In the genomic region with DNA sequence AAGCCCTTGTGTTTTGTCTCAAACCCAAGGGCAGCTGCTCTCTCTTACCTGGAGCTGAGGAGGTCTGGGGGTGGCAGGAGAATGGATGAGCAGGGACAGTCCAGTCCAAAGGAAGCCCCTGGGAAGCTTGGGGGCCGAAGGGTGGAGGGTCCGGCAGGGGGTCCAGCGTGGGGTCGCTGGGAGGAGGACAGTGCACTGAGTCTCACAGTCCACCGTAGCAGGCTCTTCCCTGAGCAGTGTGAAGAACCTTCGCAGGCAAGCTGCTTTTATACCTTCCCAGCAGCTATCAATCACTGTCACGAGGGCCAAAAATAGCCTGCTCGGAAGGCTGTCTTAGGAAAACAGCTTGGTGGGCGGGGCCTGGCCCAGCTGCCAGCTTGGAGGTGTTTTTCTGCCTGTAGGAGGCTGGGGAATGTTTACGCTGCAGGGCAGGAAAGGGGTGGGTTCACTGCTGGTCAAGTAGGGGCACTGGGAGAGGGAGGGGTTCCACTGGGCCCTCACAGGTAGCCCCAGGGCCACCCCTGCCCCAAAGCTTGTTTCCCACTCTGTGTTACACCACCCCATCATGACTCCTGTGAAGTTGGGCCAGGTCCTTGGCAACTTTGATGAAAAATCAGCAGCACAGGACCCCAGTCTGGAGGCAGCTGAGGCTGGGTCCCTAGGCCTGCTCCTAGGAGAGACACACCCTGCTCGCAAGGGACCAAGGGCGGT, we compare ENCODE assay signal across 1 cellular context.
TF ChIP-seq lines count a peak whose summit lies in the region.

A gene with protein sequence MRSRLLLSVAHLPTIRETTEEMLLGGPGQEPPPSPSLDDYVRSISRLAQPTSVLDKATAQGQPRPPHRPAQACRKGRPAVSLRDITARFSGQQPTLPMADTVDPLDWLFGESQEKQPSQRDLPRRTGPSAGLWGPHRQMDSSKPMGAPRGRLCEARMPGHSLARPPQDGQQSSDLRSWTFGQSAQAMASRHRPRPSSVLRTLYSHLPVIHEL (minus strand): TSS at position 240 of the 711 bp plus-strand sequence. CDS start 779 bp downstream, outside the sequence.

TF ChIP-seq in K562, 482 proteins besides CTCF, POLR2A, EP300 and RAD21 (continued from another document and continues in another):
- TF ChIP-seq FOXP4 (CRISPR knock-in tag; IDR thresholded peaks at IDR 0.05; ENCODE audit: borderline replicate concordance) (no peak), HEY1 (CRISPR knock-in tag; IDR thresholded peaks at IDR 0.05; ENCODE audit: borderline replicate concordance) (no peak), MECOM (CRISPR knock-in tag; IDR thresholded peaks at IDR 0.05) (no peak), CHCHD3 (CRISPR knock-in tag; IDR thresholded peaks at IDR 0.05) (no peak), RNF2 (IDR thresholded peaks at IDR 0.05) (no peak), ZBTB7A (IDR thresholded peaks at IDR 0.05; ENCODE audit: borderline replicate concordance, control insufficient read depth, low read depth, low read length) (peak; percentile 69; the same call in 1 of the 2 replicates), ZFP36 (IDR thresholded peaks at IDR 0.05; ENCODE audit: low read depth, low read length, partially characterized antibody) (peak; percentile 43), CBFA2T2 (conservative IDR thresholded peaks at IDR 0.05) (peak; percentile 23; the same call in 1 of the 2 replicates), BRF1 (IDR thresholded peaks at IDR 0.05; ENCODE audit: borderline replicate concordance, extremely low read depth, insufficient read length) (no peak), U2AF1 (optimal IDR thresholded peaks at IDR 0.05; ENCODE audit: low read depth, low read length) (no peak), PCBP1 (IDR thresholded peaks at IDR 0.05; ENCODE audit: low read depth, low read length, poor library complexity, severe bottlenecking) (no peak), FOXK1 (CRISPR knock-in tag; IDR thresholded peaks at IDR 0.05; ENCODE audit: borderline replicate concordance) (no peak), RBFOX2 (IDR thresholded peaks at IDR 0.05; ENCODE audit: low read depth, low read length) (peak; percentile 63), ZNF766 (CRISPR knock-in tag; conservative IDR thresholded peaks at IDR 0.05) (peak; percentile 51; the same call in 1 of the 2 replicates), E2F3 (CRISPR knock-in tag; IDR thresholded peaks at IDR 0.05) (no peak), MCM5 (IDR thresholded peaks at IDR 0.05; ENCODE audit: low read depth) (no peak), DNMT1 (IDR thresholded peaks at IDR 0.05) (no peak), POLR2G (IDR thresholded peaks at IDR 0.05; ENCODE audit: low read depth, low read length) (peak; percentile 77), RUNX1 (IDR thresholded peaks at IDR 0.05; ENCODE audit: low read depth) (no peak), AFF1 (IDR thresholded peaks at IDR 0.05; ENCODE audit: low read depth in 1 of 2, partially characterized antibody in 2 of 2) (peak in 1 of 2 experiments; percentile 46), SRSF3 (IDR thresholded peaks at IDR 0.05; ENCODE audit: insufficient read depth, low read length) (no peak), BACH1 (tag; IDR thresholded peaks at IDR 0.05) (no peak), TEAD4 (IDR thresholded peaks at IDR 0.05; ENCODE audit: low read length) (peak; percentile 32; the same call in 1 of the 2 replicates), TEAD4 (CRISPR knock-in tag; IDR thresholded peaks at IDR 0.05; ENCODE audit: borderline replicate concordance) (no peak), ZNF561 (CRISPR knock-in tag; conservative IDR thresholded peaks at IDR 0.05) (no peak), XRCC5 (IDR thresholded peaks at IDR 0.05; ENCODE audit: low read depth, low read length) (no peak), ZNF23 (CRISPR knock-in tag; IDR thresholded peaks at IDR 0.05) (no peak), BHLHE40 (IDR thresholded peaks at IDR 0.05; ENCODE audit: low read length) (peak; percentile 75), NFE2 (IDR thresholded peaks at IDR 0.05; ENCODE audit: low read depth) (no peak), IRF2 (CRISPR knock-in tag; IDR thresholded peaks at IDR 0.05) (no peak), NFATC3 (IDR thresholded peaks at IDR 0.05) (no peak), BMI1 (IDR thresholded peaks at IDR 0.05; ENCODE audit: low read length) (no peak), CREB1 (IDR thresholded peaks at IDR 0.05) (no peak), CREB1 (CRISPR knock-in tag; IDR thresholded peaks at IDR 0.05) (no peak), ZBTB11 (CRISPR knock-in tag; IDR thresholded peaks at IDR 0.05) (peak in 1 of 3 experiments; percentile 41; a peak in 1 of 6 replicates), ZNF785 (CRISPR knock-in tag; IDR thresholded peaks at IDR 0.05) (no peak), SETDB1 (IDR thresholded peaks at IDR 0.05; ENCODE audit: low read length) (no peak), NR4A1 (CRISPR knock-in tag; IDR thresholded peaks at IDR 0.05) (no peak), NR4A1 (tag; IDR thresholded peaks at IDR 0.05) (0 out of 2 replicates have a peak, but pooled peaks have one; percentile 24), KLF1 (tag; IDR thresholded peaks at IDR 0.05) (0 out of 2 replicates have a peak, but pooled peaks have one; percentile 36), L3MBTL2 (IDR thresholded peaks at IDR 0.05) (peak; percentile 41), WHSC1 (IDR thresholded peaks at IDR 0.05; ENCODE audit: low read length) (no peak), NELFE (IDR thresholded peaks at IDR 0.05; ENCODE audit: insufficient read depth, insufficient read length) (no peak), ZSCAN29 (IDR thresholded peaks at IDR 0.05) (no peak), DACH1 (IDR thresholded peaks at IDR 0.05; ENCODE audit: partially characterized antibody) (peak; percentile 43), ZBTB9 (CRISPR knock-in tag; IDR thresholded peaks at IDR 0.05) (0 out of 2 replicates have a peak, but pooled peaks have one; percentile 8), ZNF3 (CRISPR knock-in tag; IDR thresholded peaks at IDR 0.05) (no peak)
- TF ChIP-seq, protein P1, sequence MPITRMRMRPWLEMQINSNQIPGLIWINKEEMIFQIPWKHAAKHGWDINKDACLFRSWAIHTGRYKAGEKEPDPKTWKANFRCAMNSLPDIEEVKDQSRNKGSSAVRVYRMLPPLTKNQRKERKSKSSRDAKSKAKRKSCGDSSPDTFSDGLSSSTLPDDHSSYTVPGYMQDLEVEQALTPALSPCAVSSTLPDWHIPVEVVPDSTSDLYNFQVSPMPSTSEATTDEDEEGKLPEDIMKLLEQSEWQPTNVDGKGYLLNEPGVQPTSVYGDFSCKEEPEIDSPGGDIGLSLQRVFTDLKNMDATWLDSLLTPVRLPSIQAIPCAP (CRISPR knock-in tag; IDR thresholded peaks at IDR 0.05; ENCODE audit: borderline replicate concordance) = 0 out of 2 replicates have a peak, but pooled peaks have one; percentile 46
- TF ChIP-seq, protein P2, sequence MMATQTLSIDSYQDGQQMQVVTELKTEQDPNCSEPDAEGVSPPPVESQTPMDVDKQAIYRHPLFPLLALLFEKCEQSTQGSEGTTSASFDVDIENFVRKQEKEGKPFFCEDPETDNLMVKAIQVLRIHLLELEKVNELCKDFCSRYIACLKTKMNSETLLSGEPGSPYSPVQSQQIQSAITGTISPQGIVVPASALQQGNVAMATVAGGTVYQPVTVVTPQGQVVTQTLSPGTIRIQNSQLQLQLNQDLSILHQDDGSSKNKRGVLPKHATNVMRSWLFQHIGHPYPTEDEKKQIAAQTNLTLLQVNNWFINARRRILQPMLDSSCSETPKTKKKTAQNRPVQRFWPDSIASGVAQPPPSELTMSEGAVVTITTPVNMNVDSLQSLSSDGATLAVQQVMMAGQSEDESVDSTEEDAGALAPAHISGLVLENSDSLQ (IDR thresholded peaks at IDR 0.05) = peak; percentile 99
- TF ChIP-seq, protein P3, sequence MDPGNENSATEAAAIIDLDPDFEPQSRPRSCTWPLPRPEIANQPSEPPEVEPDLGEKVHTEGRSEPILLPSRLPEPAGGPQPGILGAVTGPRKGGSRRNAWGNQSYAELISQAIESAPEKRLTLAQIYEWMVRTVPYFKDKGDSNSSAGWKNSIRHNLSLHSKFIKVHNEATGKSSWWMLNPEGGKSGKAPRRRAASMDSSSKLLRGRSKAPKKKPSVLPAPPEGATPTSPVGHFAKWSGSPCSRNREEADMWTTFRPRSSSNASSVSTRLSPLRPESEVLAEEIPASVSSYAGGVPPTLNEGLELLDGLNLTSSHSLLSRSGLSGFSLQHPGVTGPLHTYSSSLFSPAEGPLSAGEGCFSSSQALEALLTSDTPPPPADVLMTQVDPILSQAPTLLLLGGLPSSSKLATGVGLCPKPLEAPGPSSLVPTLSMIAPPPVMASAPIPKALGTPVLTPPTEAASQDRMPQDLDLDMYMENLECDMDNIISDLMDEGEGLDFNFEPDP (CRISPR knock-in tag; IDR thresholded peaks at IDR 0.05) = no peak
- TF ChIP-seq, protein P4, sequence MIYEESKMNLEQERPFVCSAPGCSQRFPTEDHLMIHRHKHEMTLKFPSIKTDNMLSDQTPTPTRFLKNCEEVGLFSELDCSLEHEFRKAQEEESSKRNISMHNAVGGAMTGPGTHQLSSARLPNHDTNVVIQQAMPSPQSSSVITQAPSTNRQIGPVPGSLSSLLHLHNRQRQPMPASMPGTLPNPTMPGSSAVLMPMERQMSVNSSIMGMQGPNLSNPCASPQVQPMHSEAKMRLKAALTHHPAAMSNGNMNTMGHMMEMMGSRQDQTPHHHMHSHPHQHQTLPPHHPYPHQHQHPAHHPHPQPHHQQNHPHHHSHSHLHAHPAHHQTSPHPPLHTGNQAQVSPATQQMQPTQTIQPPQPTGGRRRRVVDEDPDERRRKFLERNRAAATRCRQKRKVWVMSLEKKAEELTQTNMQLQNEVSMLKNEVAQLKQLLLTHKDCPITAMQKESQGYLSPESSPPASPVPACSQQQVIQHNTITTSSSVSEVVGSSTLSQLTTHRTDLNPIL (CRISPR knock-in tag; IDR thresholded peaks at IDR 0.05) = no peak
